Comparison of ENCODE assay signal across 32 cellular contexts in genomic region chr2:206098471-206098870, GRCh38.
"Had no signal": no experiment of that assay in that cellular context is flagged by ENCODE, and none has a peak within 500 bp of the region (broad histone marks: within the 10 kb centered on the region; RNA-seq: fewer than 3 reads in every experiment).

No MANE protein-coding gene starts in this region.

- H3K27me3 Mint-ChIP-seq: activated CD4-positive, alpha-beta memory T cell treated with anti-CD3 and anti-CD28 coated beads for 36 hours; activated CD4-positive, alpha-beta T cell treated with anti-CD3 and anti-CD28 coated beads for 36 hours; activated CD4-positive, alpha-beta T cell treated with anti-CD3 and anti-CD28 coated beads, Interleukin-2, amount 10 ng/mL, durations not matched to agents 24 days and 14 days; activated CD8-positive, alpha-beta memory T cell treated with anti-CD3 and anti-CD28 coated beads, Interleukin-2, amount 10 ng/mL, durations not matched to agents 7 days and 5 days; activated naive CD8-positive, alpha-beta T cell; activated T-cell treated with anti-CD3 and anti-CD28 coated beads, Interleukin-2, amount 50 U/mL, for 24 hours; central memory CD8-positive, alpha-beta T cell; effector memory CD8-positive, alpha-beta T cell; T-helper 17 cell had no signal

- H3K4me1 Mint-ChIP-seq: activated CD4-positive, alpha-beta T cell treated with anti-CD3 and anti-CD28 coated beads for 36 hours; activated CD4-positive, alpha-beta T cell treated with anti-CD3 and anti-CD28 coated beads, Interleukin-2, amount 10 ng/mL, durations not matched to agents 24 days and 14 days; central memory CD8-positive, alpha-beta T cell; T-helper 17 cell had no signal

- H3K27ac ChIP-seq: brain microvascular endothelial cell, coronary artery, esophagus squamous epithelium, gastroesophageal sphincter had no signal

- DNase-seq: activated CD4-positive, alpha-beta memory T cell treated with anti-CD3 and anti-CD28 coated beads for 36 hours; activated CD4-positive, alpha-beta T cell treated with anti-CD3 and anti-CD28 coated beads for 36 hours; activated CD4-positive, alpha-beta T cell treated with anti-CD3 and anti-CD28 coated beads, Interleukin-2, amount 10 ng/mL, durations not matched to agents 24 days and 14 days; activated CD4-positive, CD25-positive, alpha-beta regulatory T cell; activated CD4-positive, CD25-positive, alpha-beta regulatory T cell treated with anti-CD3 and anti-CD28 coated beads, Interleukin-2, amount 50 U/mL, for 72 hours; activated CD8-positive, alpha-beta memory T cell treated with anti-CD3 and anti-CD28 coated beads, Interleukin-2, amount 10 ng/mL, durations not matched to agents 7 days and 5 days; activated CD8-positive, alpha-beta memory T cell treated with anti-CD3 and anti-CD28 coated beads, Interleukin-2, amount 50 U/mL, for 4 hours; activated CD8-positive, alpha-beta T cell treated with anti-CD3 and anti-CD28 coated beads, Interleukin-2, amount 10 ng/mL, durations not matched to agents 7 days and 5 days; activated gamma-delta T cell treated with Interleukin-2 at 50 U/mL for 16 hours; activated naive CD4-positive, alpha-beta T cell treated with anti-CD3 and anti-CD28 coated beads, Interleukin-2, amount 50 U/mL, for 16 hours; activated naive CD4-positive, alpha-beta T cell treated with Interleukin-2 at 50 U/mL for 16 hours; activated T-cell treated with anti-CD3 and anti-CD28 coated beads for 4 hours; activated T-cell treated with anti-CD3 and anti-CD28 coated beads, Interleukin-2, amount 50 U/mL, for 24 hours; activated T-cell treated with anti-CD3 and anti-CD28 coated beads, Interleukin-2, amount 50 U/mL, for 72 hours; amniotic stem cell; anterior cingulate cortex; brain microvascular endothelial cell; dermis blood vessel endothelial cell; effector CD4-positive, alpha-beta T cell; effector memory CD8-positive, alpha-beta T cell; erythroblast; esophagus squamous epithelium; foreskin melanocyte; head of caudate nucleus; hippocampal formation; T-helper 17 cell; T1000 had no signal

- H3K36me3 ChIP-seq: brain microvascular endothelial cell had no signal

- H3K4me3 ChIP-seq: coronary artery, esophagus squamous epithelium, gastroesophageal sphincter had no signal

- H3K9me3 Mint-ChIP-seq: activated CD4-positive, alpha-beta memory T cell treated with anti-CD3 and anti-CD28 coated beads for 36 hours; activated CD4-positive, alpha-beta T cell treated with anti-CD3 and anti-CD28 coated beads, Interleukin-2, amount 10 ng/mL, durations not matched to agents 24 days and 14 days; activated T-cell treated with anti-CD3 and anti-CD28 coated beads, Interleukin-2, amount 50 U/mL, for 24 hours; activated T-cell treated with anti-CD3 and anti-CD28 coated beads, Interleukin-2, amount 50 U/mL, for 72 hours; central memory CD8-positive, alpha-beta T cell; effector memory CD8-positive, alpha-beta T cell; T-helper 2 cell treated with Interferon-gamma antibody and Interleukin-4, amounts not matched to agents 5 μg/mL and 100 μg/mL, for 36 hours had no signal

- H3K4me1 ChIP-seq: esophagus squamous epithelium, gastroesophageal sphincter had no signal

- ATAC-seq: activated CD4-positive, alpha-beta T cell treated with anti-CD3 and anti-CD28 coated beads for 36 hours; activated CD8-positive, alpha-beta memory T cell treated with anti-CD3 and anti-CD28 coated beads, Interleukin-2, amount 10 ng/mL, durations not matched to agents 7 days and 5 days; activated CD8-positive, alpha-beta T cell treated with anti-CD3 and anti-CD28 coated beads, Interleukin-2, amount 10 ng/mL, durations not matched to agents 7 days and 5 days; activated T-cell treated with anti-CD3 and anti-CD28 coated beads, Interleukin-2, amount 50 U/mL, for 72 hours; effector memory CD8-positive, alpha-beta T cell; gastroesophageal sphincter; T-helper 17 cell had no signal

- H3K27ac Mint-ChIP-seq: activated CD4-positive, alpha-beta memory T cell treated with anti-CD3 and anti-CD28 coated beads for 36 hours; activated CD4-positive, alpha-beta T cell treated with anti-CD3 and anti-CD28 coated beads for 36 hours; activated CD4-positive, alpha-beta T cell treated with anti-CD3 and anti-CD28 coated beads, Interleukin-2, amount 10 ng/mL, durations not matched to agents 24 days and 14 days; activated CD8-positive, alpha-beta memory T cell treated with anti-CD3 and anti-CD28 coated beads, Interleukin-2, amount 10 ng/mL, durations not matched to agents 7 days and 5 days; activated CD8-positive, alpha-beta T cell treated with anti-CD3 and anti-CD28 coated beads, Interleukin-2, amount 10 ng/mL, durations not matched to agents 7 days and 5 days; activated naive CD8-positive, alpha-beta T cell; activated T-cell treated with anti-CD3 and anti-CD28 coated beads, Interleukin-2, amount 50 U/mL, for 24 hours; activated T-cell treated with anti-CD3 and anti-CD28 coated beads, Interleukin-2, amount 50 U/mL, for 72 hours; effector memory CD8-positive, alpha-beta T cell; T-helper 17 cell; T-helper 2 cell treated with Interferon-gamma antibody and Interleukin-4, amounts not matched to agents 5 μg/mL and 100 μg/mL, for 36 hours had no signal

- H3K36me3 Mint-ChIP-seq: activated CD4-positive, alpha-beta memory T cell treated with anti-CD3 and anti-CD28 coated beads for 36 hours; activated CD8-positive, alpha-beta memory T cell treated with anti-CD3 and anti-CD28 coated beads, Interleukin-2, amount 10 ng/mL, durations not matched to agents 7 days and 5 days had no signal

- H3K27me3 ChIP-seq: brain microvascular endothelial cell, esophagus squamous epithelium, gastroesophageal sphincter had no signal

- H3K9me3 ChIP-seq: esophagus squamous epithelium, gastroesophageal sphincter had no signal

- H3K4me3 Mint-ChIP-seq: activated CD4-positive, alpha-beta memory T cell treated with anti-CD3 and anti-CD28 coated beads for 36 hours; activated CD4-positive, alpha-beta T cell treated with anti-CD3 and anti-CD28 coated beads for 36 hours; activated CD4-positive, alpha-beta T cell treated with anti-CD3 and anti-CD28 coated beads, Interleukin-2, amount 10 ng/mL, durations not matched to agents 24 days and 14 days; activated CD8-positive, alpha-beta memory T cell treated with anti-CD3 and anti-CD28 coated beads, Interleukin-2, amount 10 ng/mL, durations not matched to agents 7 days and 5 days; activated CD8-positive, alpha-beta T cell treated with anti-CD3 and anti-CD28 coated beads, Interleukin-2, amount 10 ng/mL, durations not matched to agents 7 days and 5 days; activated naive CD8-positive, alpha-beta T cell; activated T-cell treated with anti-CD3 and anti-CD28 coated beads, Interleukin-2, amount 50 U/mL, for 24 hours; activated T-cell treated with anti-CD3 and anti-CD28 coated beads, Interleukin-2, amount 50 U/mL, for 72 hours; central memory CD8-positive, alpha-beta T cell; effector memory CD8-positive, alpha-beta T cell; T-helper 17 cell; T-helper 2 cell treated with Interferon-gamma antibody and Interleukin-4, amounts not matched to agents 5 μg/mL and 100 μg/mL, for 36 hours had no signal
